Comparison of ENCODE assay signal across 10 cellular contexts in genomic region chr13:19572280-19572679, GRCh38. TPM values are rescaled to one million over a fixed set of nuclear protein-coding genes. Genes with fewer than 3 reads are reported as not detected.
"Had no signal": no experiment of that assay in that cellular context is flagged by ENCODE, and none has a peak within 500 bp of the region (broad histone marks: within the 10 kb centered on the region; RNA-seq: fewer than 3 reads in every experiment).

No MANE protein-coding gene starts in this region.

- ATAC-seq: K562 had no signal

- FAIRE-seq: HTR-8/SVneo, K562 had no signal

- DNase-seq: IMR-90, KBM-7, KG1 had no signal

- H3K9ac ChIP-seq: KMS-11 had no signal

- H3K4me3 ChIP-seq: K562 had no signal

- H3K27ac ChIP-seq: HL-60, KMS-11 had no signal

- H3K4me2 ChIP-seq: KMS-11 had no signal

RNA-seq across cellular contexts. Expression of gene TPTE2, which starts 10.9 kb away (rescaled TPM):
- total RNA-seq: HT-29, HT1080, IMR-90, K562 had no signal
- polyA plus RNA-seq: IgD-negative memory B cell, IMR-90, K562 had no signal
